In genomic region chr15:67542462-67543347, GRCh38 we compare ENCODE assay signal across 1 cellular context.
A peak's percentile ranks its signal among the peaks of the same experiment; 100 is the strongest.
TF ChIP-seq lines count a peak whose summit lies in the region.

MAP2K5 (plus strand) TSS chr15:67542703; CDS start chr15:67543336, 633 bp downstream.

TF ChIP-seq in HepG2, 621 proteins besides CTCF, POLR2A, EP300 and RAD21 (continued from another document and continues in another):
- TF ChIP-seq STAT6 (CRISPR knock-in tag; IDR thresholded peaks at IDR 0.05; ENCODE audit: borderline replicate concordance), result no peak
- TF ChIP-seq YEATS4 (CRISPR knock-in tag; IDR thresholded peaks at IDR 0.05; ENCODE audit: borderline replicate concordance), result peak; percentile 60
- no peak for TF ChIP-seq EED (CRISPR knock-in tag; IDR thresholded peaks at IDR 0.05)
- TF ChIP-seq HDAC2 (CRISPR knock-in tag; IDR thresholded peaks at IDR 0.05), result no peak
- no peak for TF ChIP-seq ZNF275 (CRISPR knock-in tag; IDR thresholded peaks at IDR 0.05; ENCODE audit: borderline replicate concordance)
- TF ChIP-seq ZEB1 (IDR thresholded peaks at IDR 0.05; ENCODE audit: insufficient replicate concordance, low read depth), result no peak
- no peak for TF ChIP-seq FOXO1 (CRISPR knock-in tag; IDR thresholded peaks at IDR 0.05)
- TF ChIP-seq ZIK1 (CRISPR knock-in tag; IDR thresholded peaks at IDR 0.05; ENCODE audit: borderline replicate concordance, low read depth), result no peak
- no peak for TF ChIP-seq KLF13 (CRISPR knock-in tag; IDR thresholded peaks at IDR 0.05)
- TF ChIP-seq HOMEZ (CRISPR knock-in tag; IDR thresholded peaks at IDR 0.05; ENCODE audit: low read depth), result no peak
- TF ChIP-seq CHD4 (IDR thresholded peaks at IDR 0.05; ENCODE audit: borderline replicate concordance, low read length), result no peak
- TF ChIP-seq REL (CRISPR knock-in tag; conservative IDR thresholded peaks at IDR 0.05), result no peak
- TF ChIP-seq ZNF383 (CRISPR knock-in tag; IDR thresholded peaks at IDR 0.05; ENCODE audit: borderline replicate concordance), result no peak
- TF ChIP-seq ZMAT3 (CRISPR knock-in tag; conservative IDR thresholded peaks at IDR 0.05), result no peak
- no peak for TF ChIP-seq MTF1 (CRISPR knock-in tag; IDR thresholded peaks at IDR 0.05)
- TF ChIP-seq ZNF20 (CRISPR knock-in tag; IDR thresholded peaks at IDR 0.05), result no peak
- 0 out of 2 replicates have a peak, but pooled peaks have one; percentile 40 for TF ChIP-seq ESRRA (CRISPR knock-in tag; IDR thresholded peaks at IDR 0.05; ENCODE audit: low read depth)
- no peak for TF ChIP-seq ZNF740 (CRISPR knock-in tag; IDR thresholded peaks at IDR 0.05)
- no peak for TF ChIP-seq CREBL2 (CRISPR knock-in tag; IDR thresholded peaks at IDR 0.05; ENCODE audit: borderline replicate concordance)
- no peak for TF ChIP-seq ZBTB20 (CRISPR knock-in tag; IDR thresholded peaks at IDR 0.05; ENCODE audit: borderline replicate concordance, low read depth)
- TF ChIP-seq ZNF253 (CRISPR knock-in tag; IDR thresholded peaks at IDR 0.05; ENCODE audit: borderline replicate concordance), result no peak
- TF ChIP-seq TEAD2 (CRISPR knock-in tag; IDR thresholded peaks at IDR 0.05), result no peak
- TF ChIP-seq TCF12 (IDR thresholded peaks at IDR 0.05), result no peak
- TF ChIP-seq TCF12 (CRISPR knock-in tag; IDR thresholded peaks at IDR 0.05), result no peak
- no peak for TF ChIP-seq U2AF2 (IDR thresholded peaks at IDR 0.05; ENCODE audit: low read depth, low read length)
- no peak for TF ChIP-seq ZFP36L2 (CRISPR knock-in tag; IDR thresholded peaks at IDR 0.05)
- no peak for TF ChIP-seq JUNB (CRISPR knock-in tag; IDR thresholded peaks at IDR 0.05; ENCODE audit: borderline replicate concordance)
- no peak for TF ChIP-seq LRRFIP1 (CRISPR knock-in tag; conservative IDR thresholded peaks at IDR 0.05)
- no peak for TF ChIP-seq ZNF572 (CRISPR knock-in tag; IDR thresholded peaks at IDR 0.05)
- no peak for TF ChIP-seq SOX5 (CRISPR knock-in tag; IDR thresholded peaks at IDR 0.05; ENCODE audit: borderline replicate concordance)
- 0 out of 2 replicates have a peak, but pooled peaks have one; percentile 1 for TF ChIP-seq ZNF609 (CRISPR knock-in tag; IDR thresholded peaks at IDR 0.05; ENCODE audit: borderline replicate concordance)
- no peak for TF ChIP-seq SNAPC4 (CRISPR knock-in tag; IDR thresholded peaks at IDR 0.05)
- TF ChIP-seq DNMT3B (CRISPR knock-in tag; conservative IDR thresholded peaks at IDR 0.05), result no peak
- no peak for TF ChIP-seq ZNF850 (CRISPR knock-in tag; conservative IDR thresholded peaks at IDR 0.05)
- no peak for TF ChIP-seq ELF1 (CRISPR knock-in tag; IDR thresholded peaks at IDR 0.05)
- no peak for TF ChIP-seq ZSCAN30 (CRISPR knock-in tag; IDR thresholded peaks at IDR 0.05)
- TF ChIP-seq PRMT3 (CRISPR knock-in tag; IDR thresholded peaks at IDR 0.05; ENCODE audit: borderline replicate concordance, low read depth), result no peak
- no peak for TF ChIP-seq CEBPZ (IDR thresholded peaks at IDR 0.05; ENCODE audit: low read length)
- no peak for TF ChIP-seq SNAPC2 (CRISPR knock-in tag; IDR thresholded peaks at IDR 0.05)
- TF ChIP-seq MTF2 (CRISPR knock-in tag; IDR thresholded peaks at IDR 0.05; ENCODE audit: borderline replicate concordance), result no peak
- TF ChIP-seq ZBTB7B (CRISPR knock-in tag; IDR thresholded peaks at IDR 0.05), result no peak
- TF ChIP-seq NFRKB (IDR thresholded peaks at IDR 0.05), result no peak
